ENCODE assay signal across 8 cellular contexts in the genomic region with DNA sequence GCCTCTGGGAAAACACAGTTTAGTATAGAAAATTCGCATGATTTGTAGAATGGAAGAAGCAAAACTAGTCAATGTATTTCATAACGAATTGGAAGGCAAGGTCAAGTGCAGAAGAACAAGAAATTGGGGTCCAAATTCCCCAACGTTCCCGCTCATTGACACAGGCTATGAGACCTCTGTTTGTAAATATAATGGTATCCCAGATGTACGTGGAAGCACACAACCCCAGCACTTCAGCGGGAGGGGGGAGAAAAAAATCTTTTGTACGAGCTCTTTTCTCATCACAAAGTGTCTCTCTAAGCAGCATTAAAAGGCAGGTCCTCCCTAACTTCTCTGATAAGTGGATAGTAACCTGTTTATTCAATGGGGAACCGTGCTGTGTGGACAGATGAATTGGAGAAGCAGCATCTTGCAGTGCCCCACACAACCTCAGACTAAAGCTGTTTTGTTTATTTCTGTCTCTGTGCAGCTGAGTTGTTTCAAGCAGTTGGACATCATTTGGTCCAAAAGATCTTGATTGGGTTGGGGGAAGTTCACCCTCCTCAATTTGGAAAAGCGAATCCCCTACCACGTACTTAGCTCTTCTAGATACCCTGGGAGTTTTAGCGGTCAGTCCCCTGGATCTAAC. TPM values are rescaled to one million over a fixed set of nuclear protein-coding genes. Genes with fewer than 3 reads are reported as not detected.
DNase-seq lines count a peak whose midpoint lies in the region; ATAC-seq and TF ChIP-seq lines count a peak whose summit lies in the region.

No MANE protein-coding gene starts in this region.

- H2AFZ ChIP-seq in PC-3 (ENCODE audit: low read length): peak overlapping the region; percentile 85

- H3K9ac ChIP-seq in PC-3 (ENCODE audit: low read length): no peak overlapping the region

- CTCF ChIA-PET in PC-3 (lab: Charles Lee): interaction anchor here (0.5 to 2.7 kb wide), 5 partner anchors 54 to 269 kb away, joined by 3 to 20 read pairs (median 4); partner anchors contain the start of gene NARS2

- H3F3A ChIP-seq in PC-3 (ENCODE audit: low read length, unreplicated experiment): no peaks in the 10 kb centered on the region

- TF ChIP-seq CTCF in GM12864 (IDR thresholded peaks at IDR 0.05; ENCODE audit: low read depth, low read length, missing control alignments) (no peak), PC-3 (conservative IDR thresholded peaks at IDR 0.05; ENCODE audit: low read depth, low read length) (no peak), epithelial cell of esophagus (IDR thresholded peaks at IDR 0.05; ENCODE audit: insufficient read depth, low read depth, low read length, missing control alignments) (no peak)

- POLR2A ChIA-PET in PC-3 (lab: Charles Lee; ENCODE audit: unreplicated experiment): no interaction called here

- DNase-seq in GM12864 (ENCODE audit: low read depth) (no peak), PC-3 (no peak), epithelial cell of esophagus (ENCODE audit: low read depth) (no peak), pons (ENCODE audit: low spot score) (peak; percentile 67), GF-D8 (lab: John Stamatoyannopoulos, UW) (no peak), AML-193 (lab: John Stamatoyannopoulos, UW) (no peak), NCI-H187 (lab: John Stamatoyannopoulos, UW) (no peak)
- DNase-seq in activated effector memory CD4-positive, alpha-beta T cell treated with Interleukin-2 at 50 U/mL for 16 hours: no peak

- peak overlapping the region; percentile 76 for H3K4me2 ChIP-seq in PC-3 (ENCODE audit: low read length)

- peaks cover 20% of the 10 kb centered on the region for H3K79me2 ChIP-seq in PC-3 (ENCODE audit: low read length)

- H3K4me1 ChIP-seq in PC-3 (ENCODE audit: insufficient read depth, low read length): peaks cover 33% of the 10 kb centered on the region

- no peaks in the 10 kb centered on the region for H3K36me3 ChIP-seq in PC-3 (ENCODE audit: low read depth, low read length)

- no peaks in the 10 kb centered on the region for H3K9me2 ChIP-seq in PC-3 (replicated peaks; ENCODE audit: low read length)

- intact Hi-C loops in PC-3 (cut with micrococcal nuclease): loop anchor here (1.0 kb wide), 1 partner anchor 190 kb away; no protein-coding TSS in a partner anchor

- no peaks in the 10 kb centered on the region for H4K20me1 ChIP-seq in PC-3 (ENCODE audit: low read length)

- no TSS peak for BruUV-seq in PC-3 (replicated peaks; lab: Mats Ljungman, UMichigan)

- H3K4me3 ChIP-seq in GM12864 (ENCODE audit: low read depth, low read length) (peak overlapping the region; percentile 74), PC-3 (ENCODE audit: low read length) (peak overlapping the region; percentile 69), epithelial cell of esophagus (ENCODE audit: low read length) (peak overlapping the region; percentile 57)

- H3K27ac ChIP-seq in PC-3 (ENCODE audit: low read length): no peak overlapping the region

- no peak for ATAC-seq in PC-3

- no peaks in the 10 kb centered on the region for H3K27me3 ChIP-seq in PC-3 (ENCODE audit: low read length)

- no peaks in the 10 kb centered on the region for H3K9me3 ChIP-seq in PC-3 (ENCODE audit: low read length)

RNA-seq across cellular contexts. Expression of gene GAB2, which starts 1.1 kb away (rescaled TPM):
- total RNA-seq in PC-3 (2014; rRNA removed): 7.1 and 10.7 TPM in 2 replicates
